In the genomic region with DNA sequence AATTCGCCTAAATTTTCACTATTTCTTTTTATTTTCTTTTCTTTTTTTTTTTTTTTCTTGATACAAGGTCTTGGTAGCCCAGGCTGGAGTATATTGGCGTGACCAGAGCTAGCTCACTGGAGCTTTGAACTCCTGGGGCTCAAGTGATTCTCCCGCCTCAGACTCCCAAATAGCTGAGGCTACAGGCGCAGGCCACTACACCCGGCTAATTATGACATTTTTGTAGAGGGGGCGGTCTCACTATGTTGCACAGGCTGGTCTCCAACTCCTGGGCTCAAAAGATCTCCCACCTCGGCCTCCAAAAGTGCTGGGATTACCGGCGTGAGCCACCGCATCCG, we compare ENCODE assay signal across 8 cellular contexts. TPM values are rescaled to one million over a fixed set of nuclear protein-coding genes. Genes with fewer than 3 reads are reported as not detected.
DNase-seq lines count a peak whose midpoint lies in the region; ATAC-seq and TF ChIP-seq lines count a peak whose summit lies in the region.

No MANE protein-coding gene starts in this region.

- H3K4me1 Mint-ChIP-seq in CD4-positive, alpha-beta T cell (ENCODE audit: low read depth), result peaks cover 3% of the 10 kb centered on the region
- peaks cover 3% of the 10 kb centered on the region for H3K4me1 Mint-ChIP-seq in neural crest cell

- intact Hi-C loops in CD4-positive, alpha-beta T cell (cut with DNase I, micrococcal nuclease), result loop anchor here in 1 of 2 experiments (2.0 to 10.0 kb wide), 3 partner anchors 36 to 1550 kb away; a partner anchor contains a TSS

- POLR2A ChIA-PET in CD4-positive, alpha-beta T cell (lab: Charles Lee), result interaction anchor here (1.4 to 2.6 kb wide), 2 partner anchors 37 to 761 kb away, joined by 3 to 18 read pairs; a partner anchor contains a TSS

- no peaks in the 10 kb centered on the region for H3K27me3 ChIP-seq in CD4-positive, alpha-beta T cell (ENCODE audit: control insufficient read depth, insufficient read depth, low read length)
- H3K27me3 ChIP-seq in effector memory CD4-positive, alpha-beta T cell (replicated peaks; ENCODE audit: control insufficient read depth, insufficient read depth, low read length, poor library complexity, severe bottlenecking), result no peaks in the 10 kb centered on the region

- no peak for ATAC-seq in CD4-positive, alpha-beta T cell (ENCODE audit: poor library complexity)
- no peak for ATAC-seq in GM21619 (IDR thresholded peaks at IDR 0.05; ENCODE audit: unreplicated experiment)
- ATAC-seq in GM21515 (IDR thresholded peaks at IDR 0.05; ENCODE audit: unreplicated experiment), result no peak

- H3K4me1 ChIP-seq in effector memory CD4-positive, alpha-beta T cell (ENCODE audit: control insufficient read depth, insufficient read depth, low read length, poor library complexity, severe bottlenecking), result peaks cover 8% of the 10 kb centered on the region

- no peaks in the 10 kb centered on the region for H3K27me3 Mint-ChIP-seq in CD4-positive, alpha-beta T cell
- peaks cover 2% of the 10 kb centered on the region for H3K27me3 Mint-ChIP-seq in neural crest cell (ENCODE audit: low read depth)

- no peaks in the 10 kb centered on the region for H3K9me3 ChIP-seq in CD4-positive, alpha-beta T cell (ENCODE audit: control insufficient read depth, low read length)
- no peaks in the 10 kb centered on the region for H3K9me3 ChIP-seq in effector memory CD4-positive, alpha-beta T cell (ENCODE audit: control insufficient read depth, low read length)

- H3K27ac Mint-ChIP-seq in CD4-positive, alpha-beta T cell, result peak overlapping the region; percentile 85
- H3K27ac Mint-ChIP-seq in neural crest cell (ENCODE audit: unreplicated experiment), result no peak overlapping the region

- peaks cover 4% of the 10 kb centered on the region for H3K36me3 Mint-ChIP-seq in CD4-positive, alpha-beta T cell (ENCODE audit: low read depth)
- no peaks in the 10 kb centered on the region for H3K36me3 Mint-ChIP-seq in neural crest cell (ENCODE audit: low read depth)

- no peaks in the 10 kb centered on the region for H3K9me3 Mint-ChIP-seq in CD4-positive, alpha-beta T cell
- no peaks in the 10 kb centered on the region for H3K9me3 Mint-ChIP-seq in neural crest cell

- H3K36me3 ChIP-seq in effector memory CD4-positive, alpha-beta T cell (ENCODE audit: control insufficient read depth, insufficient read depth, low read length), result no peaks in the 10 kb centered on the region

- no peak for TF ChIP-seq POLR2A in NB4 (IDR thresholded peaks at IDR 0.05; ENCODE audit: extremely low read depth, insufficient read length)

- no peak for TF ChIP-seq CTCF in CD4-positive, alpha-beta T cell (IDR thresholded peaks at IDR 0.05)
- no peak for TF ChIP-seq CTCF in NB4 (IDR thresholded peaks at IDR 0.05; ENCODE audit: low read depth, low read length)
- TF ChIP-seq CTCF in neural crest cell (conservative IDR thresholded peaks at IDR 0.05), result no peak

- peak overlapping the region; percentile 97 for H3K4me3 Mint-ChIP-seq in CD4-positive, alpha-beta T cell
- H3K4me3 Mint-ChIP-seq in neural crest cell, result peak overlapping the region; percentile 91

- no peak for DNase-seq in CD4-positive, alpha-beta T cell
- peak; percentile 36 for DNase-seq in NB4 (ENCODE audit: low read depth)
- DNase-seq in effector memory CD4-positive, alpha-beta T cell, result no peak
- no peak for DNase-seq in neural crest cell (ENCODE audit: low read depth, low spot score)
- no peak for DNase-seq in NK-92 (lab: John Stamatoyannopoulos, UW; ENCODE audit: unreplicated experiment)
- no peak for DNase-seq in stimulated activated CD4-positive, alpha-beta T cell treated with anti-CD3 and anti-CD28 coated beads, Interleukin-12 subunit alpha, Interleukin-12 subunit beta, amount 100 ng/mL, for 4 hours

- peak overlapping the region; percentile 74 for H3K4me3 ChIP-seq in NB4 (ENCODE audit: low read depth, low read length)
- peak overlapping the region; percentile 97 for H3K4me3 ChIP-seq in effector memory CD4-positive, alpha-beta T cell (ENCODE audit: insufficient read depth, low read depth, low read length, poor library complexity, severe bottlenecking)

- CTCF ChIA-PET in CD4-positive, alpha-beta T cell (lab: Charles Lee), result interaction anchor here (0.9 kb wide), 1 partner anchor 357 kb away, joined by 3 read pairs; no protein-coding TSS in a partner anchor

- H3K27ac ChIP-seq in CD4-positive, alpha-beta T cell (ENCODE audit: low read depth, low read length), result no peak overlapping the region
- peak overlapping the region; percentile 79 for H3K27ac ChIP-seq in effector memory CD4-positive, alpha-beta T cell (ENCODE audit: insufficient read depth, low read length, poor library complexity, severe bottlenecking)

RNA-seq across cellular contexts. Expression of a gene that starts 37.3 kb away (rescaled TPM):
- 100 to 1,000 TPM; 210 to 217 TPM for total RNA-seq in CD4-positive, alpha-beta T cell
- total RNA-seq in neural crest cell, result 141 and 153 TPM in 2 replicates
